Comparison of ENCODE assay signal across 9 cellular contexts in genomic region chr21:38277501-38278111, GRCh38. TPM values are rescaled to one million over a fixed set of nuclear protein-coding genes. Genes with fewer than 3 reads are reported as not detected.
DNase-seq lines count a peak whose midpoint lies in the region; ATAC-seq and TF ChIP-seq lines count a peak whose summit lies in the region.
"Had no signal": no experiment of that assay in that cellular context is flagged by ENCODE, and none has a peak within 500 bp of the region (broad histone marks: within the 10 kb centered on the region; RNA-seq: fewer than 3 reads in every experiment).

No MANE protein-coding gene starts in this region.

- peaks cover 0 to 68% (median 19%) of the 10 kb centered on the region in 10 experiments; a peak in 15 of 20 replicates for H3K4me1 ChIP-seq in BLaER1 treated with 17β-estradiol and CSF1 and Interleukin-3, amounts not matched to agents 10 nM and 100 nM
- H3K4me1 ChIP-seq in lower lobe of right lung (peaks cover 18% of the 10 kb centered on the region), HAP-1 (no peaks in the 10 kb centered on the region)

- peak; percentile 83 to 91 for ATAC-seq in lower lobe of right lung
- no peak for ATAC-seq in HG02981 (IDR thresholded peaks at IDR 0.05; ENCODE audit: unreplicated experiment)

- H4K20me1 ChIP-seq in BLaER1 treated with 17β-estradiol and CSF1 and Interleukin-3, amounts not matched to agents 10 nM and 100 nM: no peaks in the 10 kb centered on the region

- no peak for TF ChIP-seq CTCF in lower lobe of right lung (IDR thresholded peaks at IDR 0.05)

- H3K36me3 ChIP-seq in BLaER1 treated with 17β-estradiol and CSF1 and Interleukin-3, amounts not matched to agents 10 nM and 100 nM: no peaks in the 10 kb centered on the region
- H3K36me3 ChIP-seq in lower lobe of right lung (no peaks in the 10 kb centered on the region), HAP-1 (replicated peaks) (no peaks in the 10 kb centered on the region)

- intact Hi-C loops in lower lobe of right lung (cut with DNase I): no loop called here

- peaks cover 0 to 8% (median 0%) of the 10 kb centered on the region in 11 experiments; a peak in 2 of 22 replicates for H3K27me3 ChIP-seq in BLaER1 treated with 17β-estradiol and CSF1 and Interleukin-3, amounts not matched to agents 10 nM and 100 nM
- no peaks in the 10 kb centered on the region for H3K27me3 ChIP-seq in lower lobe of right lung (ENCODE audit: low read depth)
- H3K27me3 ChIP-seq in HAP-1 (ENCODE audit: low read depth): no peaks in the 10 kb centered on the region

- H3K27ac ChIP-seq in BLaER1 treated with 17β-estradiol and CSF1 and Interleukin-3, amounts not matched to agents 10 nM and 100 nM: peak overlapping the region in 9 of 11 experiments; percentile 35 to 71 (median 63); a peak in 16 of 22 replicates
- no peak overlapping the region for H3K27ac ChIP-seq in lower lobe of right lung

- H3K9ac ChIP-seq in BLaER1 treated with 17β-estradiol and CSF1 and Interleukin-3, amounts not matched to agents 10 nM and 100 nM: peak overlapping the region in 3 of 11 experiments; percentile 8 to 46 (median 35); a peak in 4 of 22 replicates

- in situ Hi-C loops in HAP-1 (cut with MboI; ENCODE audit: low sequenced_read_pairs): no loop called here

- H3K4me2 ChIP-seq in BLaER1 treated with 17β-estradiol and CSF1 and Interleukin-3, amounts not matched to agents 10 nM and 100 nM: peak overlapping the region in 9 of 11 experiments; percentile 10 to 87 (median 73); a peak in 16 of 22 replicates

- peaks cover 0 to 28% (median 8%) of the 10 kb centered on the region in 11 experiments; a peak in 7 of 22 replicates for H3K9me3 ChIP-seq in BLaER1 treated with 17β-estradiol and CSF1 and Interleukin-3, amounts not matched to agents 10 nM and 100 nM (replicated peaks in 1 of 11)
- H3K9me3 ChIP-seq in lower lobe of right lung (no peaks in the 10 kb centered on the region), HAP-1 (peaks cover 2% of the 10 kb centered on the region; the same call in 1 of the 2 replicates)

- no peak overlapping the region for H3K4me3 ChIP-seq in BLaER1 treated with 17β-estradiol and CSF1 and Interleukin-3, amounts not matched to agents 10 nM and 100 nM
- no peak overlapping the region for H3K4me3 ChIP-seq in lower lobe of right lung
- H3K4me3 ChIP-seq in HAP-1: no peak overlapping the region

- DNase-seq in LoVo (ENCODE audit: low spot score) (peak; percentile 69), astrocyte of the hippocampus (ENCODE audit: low read depth, low spot score) (peak; percentile 83), lower lobe of right lung (no peak), SHP77 treated with DMSO at 0.1 percent for 48 hours (lab: John Stamatoyannopoulos, UW) (no peak), HAP-1 (ENCODE audit: low spot score in 2 of 2) (no peak), HuH-7.5 (ENCODE audit: low spot score) (no peak)
- DNase-seq: stimulated activated naive B cell treated with anti-CD40 and anti-IgM and Interleukin-4, amounts not matched to agents 10 μg/mL and 1 μg/mL and 100 μg/mL, for 72 hours had no signal

RNA-seq across cellular contexts. Expression of gene KCNJ15, which starts 20.8 kb away (rescaled TPM):
- total RNA-seq in lower lobe of right lung: 62.7 TPM

Comparison
In these comparisons a context has a peak if more than half of its experiments do, and no peak if none do; other contexts are left out.
1. DNase-seq: peak in LoVo (single experiment) and astrocyte of the hippocampus (single experiment); none in lower lobe of right lung (single experiment), SHP77 treated with DMSO at 0.1 percent for 48 hours (single experiment), HAP-1 (0 of 2) and HuH-7.5 (single experiment).